In the genomic region with DNA sequence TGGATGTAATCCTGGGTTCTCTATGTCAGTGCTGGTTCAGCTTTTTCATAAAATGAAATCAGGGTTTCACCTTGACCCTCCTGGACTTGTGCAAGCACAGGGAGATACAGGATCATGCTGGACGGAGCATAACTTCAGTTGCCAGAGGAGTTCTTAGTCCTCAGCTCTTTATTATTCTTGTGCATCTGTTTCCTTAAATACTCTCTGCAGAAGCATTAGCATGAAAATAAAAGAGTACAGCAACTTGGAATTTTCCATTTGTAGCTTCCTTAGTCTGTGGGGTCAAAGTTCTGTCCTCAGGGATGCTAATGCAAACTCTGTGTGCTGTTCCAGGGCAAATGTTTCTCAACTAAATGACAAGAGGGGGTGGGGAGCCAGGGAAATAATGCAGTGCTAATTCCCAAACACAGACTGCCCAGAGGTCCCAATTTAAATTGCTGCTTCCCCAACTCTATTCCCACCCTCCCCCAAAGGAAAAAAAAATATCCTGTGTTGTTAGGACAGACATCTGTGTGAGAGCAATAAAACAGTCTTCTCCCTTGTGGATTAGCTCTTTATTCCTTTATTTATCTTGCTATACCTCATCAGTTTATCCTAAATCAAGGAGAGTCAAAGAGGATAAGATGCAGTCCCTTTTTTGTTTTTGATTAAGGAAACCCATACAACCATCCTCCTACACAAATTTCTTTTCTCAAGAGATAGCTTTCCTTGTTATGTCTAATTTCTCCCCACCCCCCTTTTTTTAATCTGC, we compare ENCODE assay signal across 14 cellular contexts.
DNase-seq lines count a peak whose midpoint lies in the region; ATAC-seq lines count a peak whose summit lies in the region.
"Had no signal": no experiment of that assay in that cellular context is flagged by ENCODE, and none has a peak within 500 bp of the region (broad histone marks: within the 10 kb centered on the region; RNA-seq: fewer than 3 reads in every experiment).

No MANE protein-coding gene starts in this region.

- H3K4me1 ChIP-seq in trophoblast cell (ENCODE audit: control insufficient read depth in 1 of 2, insufficient read depth in 2 of 2, low read length in 2 of 2) = peaks cover 2 to 6% of the 10 kb centered on the region in 2 experiments

- H3K18ac ChIP-seq in trophoblast cell (ENCODE audit: low read length) = no peak overlapping the region

- no peaks in the 10 kb centered on the region for H3K27me3 ChIP-seq in trophoblast cell (ENCODE audit: insufficient read depth, low read length)
- H3K27me3 ChIP-seq in MG63 = no peaks in the 10 kb centered on the region

- H3K9me3 ChIP-seq in trophoblast cell (ENCODE audit: insufficient read depth, low read depth, low read length) (no peaks in the 10 kb centered on the region), MG63 (peaks cover 7% of the 10 kb centered on the region)

- no peak overlapping the region for H3K4me2 ChIP-seq in trophoblast cell (ENCODE audit: low read length)

- H2BK12ac ChIP-seq in trophoblast cell (ENCODE audit: low read length) = no peak overlapping the region

- intact Hi-C loops in left ventricle myocardium superior (cut with micrococcal nuclease) = no loop called here

- DNase-seq in EH (ENCODE audit: low read depth) (peak; percentile 77), brain pericyte (ENCODE audit: low read depth, low spot score) (peak; percentile 80), left ventricle myocardium superior (no peak), trophoblast cell (no peak), MG63 (no peak), COLO829 (ENCODE audit: low spot score) (no peak)
- no peak for DNase-seq in stimulated activated CD4-positive, alpha-beta T cell treated with anti-CD3 and anti-CD28 coated beads, Interleukin-4, amount 100 ng/mL, for 1 hour
- no peak for DNase-seq in effector CD4-positive, alpha-beta T cell
- DNase-seq: activated CD4-positive, alpha-beta T cell treated with anti-CD3 and anti-CD28 coated beads, Interleukin-2, amount 50 U/mL, for 48 hours; activated effector memory CD4-positive, alpha-beta T cell treated with anti-CD3 and anti-CD28 coated beads, Interleukin-2, amount 50 U/mL, for 16 hours; DND-41; NCI-H510A; RPMI8226 had no signal

- peak overlapping the region; percentile 54 for H3K27ac ChIP-seq in trophoblast cell (ENCODE audit: low read depth, low read length)

- no peak overlapping the region for H3K23ac ChIP-seq in trophoblast cell (ENCODE audit: low read length)

- H3K9ac ChIP-seq in trophoblast cell (ENCODE audit: low read length) = no peak overlapping the region

- H2AFZ ChIP-seq in trophoblast cell (ENCODE audit: insufficient read depth, low read length, poor library complexity) = no peak overlapping the region

- H2BK5ac ChIP-seq in trophoblast cell (ENCODE audit: low read depth, low read length, poor library complexity) = peak overlapping the region; percentile 75

- peaks cover 6% of the 10 kb centered on the region for H3K79me1 ChIP-seq in trophoblast cell (ENCODE audit: low read length)

- H4K12ac ChIP-seq in trophoblast cell (ENCODE audit: low read depth, low read length) = no peak overlapping the region

- H3K4ac ChIP-seq in trophoblast cell (ENCODE audit: low read depth, low read length) = no peak overlapping the region

- H4K8ac ChIP-seq in trophoblast cell (ENCODE audit: low read depth, low read length) = no peak overlapping the region

- no peak overlapping the region for H2AK5ac ChIP-seq in trophoblast cell (ENCODE audit: low read length)

- H3K14ac ChIP-seq in trophoblast cell (ENCODE audit: low read length) = no peak overlapping the region

- H3K79me2 ChIP-seq in trophoblast cell (ENCODE audit: control insufficient read depth, insufficient read depth, low read length, poor library complexity) = no peaks in the 10 kb centered on the region

- H3K4me3 ChIP-seq in trophoblast cell (ENCODE audit: low read depth, low read length) (no peak overlapping the region), MG63 (no peak overlapping the region)

- H4K91ac ChIP-seq in trophoblast cell (ENCODE audit: low read depth, low read length) = no peak overlapping the region

- H2BK120ac ChIP-seq in trophoblast cell (ENCODE audit: insufficient read depth, low read length, poor library complexity) = no peak overlapping the region

- H3K36me3 ChIP-seq in trophoblast cell (ENCODE audit: control insufficient read depth in 1 of 2, insufficient read depth in 2 of 2, low read length in 2 of 2) (no peaks in the 10 kb centered on the region), MG63 (no peaks in the 10 kb centered on the region)

- WGBS in trophoblast cell (ENCODE audit: extremely low coverage, insufficient coverage, insufficient read length) = no CpG with 5 or more reads among the region's 1 CpG

- peak; percentile 80 for ATAC-seq in left ventricle myocardium superior
- ATAC-seq: natural killer cell treated with Interleukin-12 subunit alpha and Interleukin-12 subunit beta and Interleukin-15 and Interleukin-18, amount 100 ng/mL, for 72 hours had no signal

Comparison
In these comparisons a context has a peak if more than half of its experiments do, and no peak if none do; other contexts are left out.
1. DNase-seq: peak in EH (single experiment) and brain pericyte (single experiment); none in left ventricle myocardium superior (single experiment), trophoblast cell (0 of 2), MG63 (single experiment), stimulated activated CD4-positive, alpha-beta T cell treated with anti-CD3 and anti-CD28 coated beads, Interleukin-4, amount 100 ng/mL, for 1 hour (single experiment), effector CD4-positive, alpha-beta T cell (single experiment) and COLO829 (single experiment).